Comparison of ENCODE assay signal across 8 cellular contexts in genomic region chr19:38850231-38850975, GRCh38. TPM values are rescaled to one million over a fixed set of nuclear protein-coding genes. Genes with fewer than 3 reads are reported as not detected.
DNase-seq lines count a peak whose midpoint lies in the region; ATAC-seq and TF ChIP-seq lines count a peak whose summit lies in the region.

No MANE protein-coding gene starts in this region.

- H3K9me2 ChIP-seq in SK-N-SH: no peaks in the 10 kb centered on the region

- H3K27ac ChIP-seq in SK-N-SH (ENCODE audit: low read depth in 2 of 2, low read length in 1 of 2): peak overlapping the region; percentile 97 to 99
- H3K27ac ChIP-seq in suprapubic skin: peak overlapping the region; percentile 99

- peak overlapping the region; percentile 93 for H3K4me2 ChIP-seq in SK-N-SH

- H3K36me3 ChIP-seq in SK-N-SH (replicated peaks in 1 of 2; ENCODE audit: control insufficient read depth in 1 of 2, insufficient read depth in 2 of 2, low read length in 1 of 2) (peaks cover 22 to 30% of the 10 kb centered on the region in 2 experiments), suprapubic skin (peaks cover 25% of the 10 kb centered on the region)

- peaks cover 38% of the 10 kb centered on the region for H4K20me1 ChIP-seq in SK-N-SH (ENCODE audit: insufficient read depth)

- no peak for TF ChIP-seq RAD21 in SK-N-SH (IDR thresholded peaks at IDR 0.05; ENCODE audit: low read length)

- CTCF ChIA-PET in GM10248 (lab: Yijun Ruan, JAX) (interaction anchor here (1.1 to 1.8 kb wide), 2 partner anchors 19 to 81 kb away, joined by 3 to 7 read pairs; no protein-coding TSS in a partner anchor), SK-N-SH (lab: Yijun Ruan, JAX) (interaction anchor here (1.1 to 3.3 kb wide), 5 partner anchors 13 to 448 kb away, joined by 3 to 15 read pairs (median 5); partner anchors contain the start of gene FAM98C)

- peaks cover 45% of the 10 kb centered on the region for H3K79me2 ChIP-seq in SK-N-SH (ENCODE audit: insufficient read depth)

- peaks cover 47 to 52% of the 10 kb centered on the region in 2 donors for H3K36me3 Mint-ChIP-seq in activated naive CD4-positive, alpha-beta T cell treated with anti-CD3 and anti-CD28 coated beads, Interleukin-2, amount 50 U/mL, for 72 hours

- POLR2A ChIA-PET in GM10248 (lab: Yijun Ruan, JAX): no interaction called here
- POLR2A ChIA-PET in SK-N-SH (lab: Yijun Ruan, JAX): interaction anchor here (1.1 to 1.9 kb wide), 2 partner anchors 10 to 13 kb away, joined by 3 to 10 read pairs; no protein-coding TSS in a partner anchor

- DNase-seq in GM10248 (ENCODE audit: extremely low spot score) (peak; percentile 93), NCI-H1092 (lab: John Stamatoyannopoulos, UW) (peak; percentile 99), SK-N-SH (peak; percentile 86), glomerular endothelial cell (ENCODE audit: extremely low read depth, low read depth, low spot score) (peak; percentile 100), nucleus accumbens (lab: John Stamatoyannopoulos, UW) (peak; percentile 99 to 100 (median 100)), suprapubic skin (ENCODE audit: low spot score in 2 of 2) (peak; percentile 100)
- peak; percentile 96 to 100 for DNase-seq in activated naive CD4-positive, alpha-beta T cell treated with anti-CD3 and anti-CD28 coated beads, Interleukin-2, amount 50 U/mL, for 72 hours (ENCODE audit: low spot score in 2 of 2)

- peak; percentile 71 for ATAC-seq in HG02610 (IDR thresholded peaks at IDR 0.05; ENCODE audit: unreplicated experiment)
- ATAC-seq in activated naive CD4-positive, alpha-beta T cell treated with anti-CD3 and anti-CD28 coated beads, Interleukin-2, amount 50 U/mL, for 72 hours: peak; percentile 82 to 83

- H3K9me3 ChIP-seq in SK-N-SH (no peaks in the 10 kb centered on the region), suprapubic skin (no peaks in the 10 kb centered on the region)

- peak overlapping the region; percentile 99 for H3K27ac Mint-ChIP-seq in activated naive CD4-positive, alpha-beta T cell treated with anti-CD3 and anti-CD28 coated beads, Interleukin-2, amount 50 U/mL, for 72 hours

- WGBS in SK-N-SH (ENCODE audit: low lambda C conversion rate): 2% methylated on average over 30 of the region's 38 CpGs
- 0% methylated on average over 26 of the region's 38 CpGs for WGBS in suprapubic skin

- H3K9me3 Mint-ChIP-seq in activated naive CD4-positive, alpha-beta T cell treated with anti-CD3 and anti-CD28 coated beads, Interleukin-2, amount 50 U/mL, for 72 hours: no peaks in the 10 kb centered on the region

- TF ChIP-seq EP300 in SK-N-SH (IDR thresholded peaks at IDR 0.05; ENCODE audit: borderline replicate concordance in 1 of 2, low read depth in 1 of 2, low read length in 1 of 2) (no peak; a peak in 2 of 4 replicates), suprapubic skin (IDR thresholded peaks at IDR 0.05) (no peak)

- peak in 1 of 2 donors; percentile 74 for TF ChIP-seq POLR2A in suprapubic skin (IDR thresholded peaks at IDR 0.05)

- H3F3A ChIP-seq in SK-N-SH (replicated peaks; ENCODE audit: insufficient read depth): peaks cover 20% of the 10 kb centered on the region

- no peak overlapping the region for H2AFZ ChIP-seq in SK-N-SH (ENCODE audit: low read depth)

- peaks cover 18 to 30% of the 10 kb centered on the region in 2 experiments; a peak in 1 of 4 replicates for H3K4me1 ChIP-seq in SK-N-SH (ENCODE audit: control insufficient read depth in 1 of 2, insufficient read depth in 2 of 2, low read depth in 1 of 2, low read length in 1 of 2)
- peaks cover 54% of the 10 kb centered on the region for H3K4me1 ChIP-seq in suprapubic skin

- H3K27me3 ChIP-seq in SK-N-SH (ENCODE audit: insufficient read depth) (no peaks in the 10 kb centered on the region), suprapubic skin (no peaks in the 10 kb centered on the region)

- TF ChIP-seq CTCF in GM10248 (IDR thresholded peaks at IDR 0.05; ENCODE audit: control extremely low read depth, extremely low read depth, low read depth, missing control alignments) (no peak), SK-N-SH (IDR thresholded peaks at IDR 0.05) (peak; percentile 29), suprapubic skin (IDR thresholded peaks at IDR 0.05) (peak in 1 of 2 donors; percentile 22)

- H3K4me3 ChIP-seq in SK-N-SH (ENCODE audit: low read depth in 2 of 2, low read length in 1 of 2) (peak overlapping the region; percentile 64 to 67), suprapubic skin (peak overlapping the region; percentile 95)

- peak overlapping the region; percentile 69; the same call in 1 of the 2 replicates for H3K9ac ChIP-seq in SK-N-SH

TF ChIP-seq in SK-N-SH, 30 proteins besides CTCF, POLR2A, EP300 and RAD21 (continues in another document):
- TF ChIP-seq NFIC (IDR thresholded peaks at IDR 0.05; ENCODE audit: borderline replicate concordance) (no peak), YY1 (IDR thresholded peaks at IDR 0.05; ENCODE audit: low read depth) (peak; percentile 70; the same call in 1 of the 2 replicates), GABPA (IDR thresholded peaks at IDR 0.05; ENCODE audit: low read depth) (peak; percentile 61), MXI1 (IDR thresholded peaks at IDR 0.05; ENCODE audit: low read depth, low read length) (peak; percentile 36; the same call in 1 of the 2 replicates), FOXJ3 (CRISPR knock-in tag; IDR thresholded peaks at IDR 0.05) (no peak), PBX3 (IDR thresholded peaks at IDR 0.05) (peak; percentile 75), GATA2 (CRISPR knock-in tag; IDR thresholded peaks at IDR 0.05) (peak; percentile 51; the same call in 1 of the 2 replicates), TAF1 (IDR thresholded peaks at IDR 0.05; ENCODE audit: borderline replicate concordance, low read depth, low read length) (peak; percentile 27; the same call in 1 of the 2 replicates), CHD2 (IDR thresholded peaks at IDR 0.05; ENCODE audit: low read length, partially characterized antibody) (no peak), RFX5 (IDR thresholded peaks at IDR 0.05; ENCODE audit: low read length) (peak; percentile 76), TEAD4 (IDR thresholded peaks at IDR 0.05; ENCODE audit: borderline replicate concordance, insufficient read depth) (no peak), ELF1 (IDR thresholded peaks at IDR 0.05) (0 out of 2 replicates have a peak, but pooled peaks have one; percentile 4)
- TF ChIP-seq, protein P1, sequence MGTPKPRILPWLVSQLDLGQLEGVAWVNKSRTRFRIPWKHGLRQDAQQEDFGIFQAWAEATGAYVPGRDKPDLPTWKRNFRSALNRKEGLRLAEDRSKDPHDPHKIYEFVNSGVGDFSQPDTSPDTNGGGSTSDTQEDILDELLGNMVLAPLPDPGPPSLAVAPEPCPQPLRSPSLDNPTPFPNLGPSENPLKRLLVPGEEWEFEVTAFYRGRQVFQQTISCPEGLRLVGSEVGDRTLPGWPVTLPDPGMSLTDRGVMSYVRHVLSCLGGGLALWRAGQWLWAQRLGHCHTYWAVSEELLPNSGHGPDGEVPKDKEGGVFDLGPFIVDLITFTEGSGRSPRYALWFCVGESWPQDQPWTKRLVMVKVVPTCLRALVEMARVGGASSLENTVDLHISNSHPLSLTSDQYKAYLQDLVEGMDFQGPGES (IDR thresholded peaks at IDR 0.05; ENCODE audit: low read depth, low read length): peak; percentile 83

RNA-seq across cellular contexts. Expression of gene HNRNPL, which starts 0.6 kb away (rescaled TPM):
- 249 and 280 TPM in 2 replicates for polyA plus RNA-seq in SK-N-SH (2012; rRNA removed)
- polyA plus RNA-seq in SK-N-SH (2012; cell fraction: cytosol; rRNA removed): 177 and 211 TPM in 2 replicates
- polyA plus RNA-seq in SK-N-SH (2012; cell fraction: nucleus; rRNA removed): 330 and 355 TPM in 2 replicates
- 100 to 1,000 TPM; 658 to 720 TPM for total RNA-seq in activated naive CD4-positive, alpha-beta T cell treated with anti-CD3 and anti-CD28 coated beads, Interleukin-2, amount 50 U/mL, for 72 hours
- total RNA-seq in glomerular endothelial cell: 218 and 237 TPM in 2 replicates
- 100 to 1,000 TPM; 178 to 227 (median 200) TPM for total RNA-seq in suprapubic skin

RNA-seq across cellular contexts. Expression of gene ECH1, which starts 18.8 kb away (rescaled TPM):
- 169 and 211 TPM in 2 replicates for polyA plus RNA-seq in SK-N-SH (2012; rRNA removed)
- 138 and 164 TPM in 2 replicates for polyA plus RNA-seq in SK-N-SH (2012; cell fraction: cytosol; rRNA removed)
- 133 and 154 TPM in 2 replicates for polyA plus RNA-seq in SK-N-SH (2012; cell fraction: nucleus; rRNA removed)
- total RNA-seq in activated naive CD4-positive, alpha-beta T cell treated with anti-CD3 and anti-CD28 coated beads, Interleukin-2, amount 50 U/mL, for 72 hours: 100 to 1,000 TPM; 129 to 170 TPM
- total RNA-seq in glomerular endothelial cell: 48.6 and 52.1 TPM in 2 replicates
- 100 to 1,000 TPM in 1 of 4 donors, 10 to 100 TPM in 3; 77.6 to 250 (median 86.4) TPM for total RNA-seq in suprapubic skin

RNA-seq across cellular contexts. Expression of gene RINL, which starts 27.7 kb away (rescaled TPM):
- polyA plus RNA-seq in SK-N-SH (2012; rRNA removed): 3.8 and 4.0 TPM in 2 replicates
- 2.4 and 3.4 TPM in 2 replicates for polyA plus RNA-seq in SK-N-SH (2012; cell fraction: cytosol; rRNA removed)
- 3.9 and 4.6 TPM in 2 replicates for polyA plus RNA-seq in SK-N-SH (2012; cell fraction: nucleus; rRNA removed)
- total RNA-seq in activated naive CD4-positive, alpha-beta T cell treated with anti-CD3 and anti-CD28 coated beads, Interleukin-2, amount 50 U/mL, for 72 hours: 100 to 1,000 TPM; 105 to 137 TPM
- total RNA-seq in glomerular endothelial cell (3.3 and 5.8 TPM in 2 replicates), suprapubic skin (10 to 100 TPM in 2 of 4 donors, 1 to 10 TPM in 2; 5.1 to 17.2 (median 9.2) TPM)

RNA-seq across cellular contexts. Expression of gene LGALS4, which starts 37.7 kb away (rescaled TPM):
- 0.21 and 0.58 TPM in 2 replicates for polyA plus RNA-seq in SK-N-SH (2012; rRNA removed)
- polyA plus RNA-seq in SK-N-SH (2012; cell fraction: cytosol; rRNA removed): 0.03 TPM in 1 of 2 replicates, not detected in the other
- 1.0 and 2.4 TPM in 2 replicates for polyA plus RNA-seq in SK-N-SH (2012; cell fraction: nucleus; rRNA removed)
- under 1 TPM; 0.59 to 0.66 TPM for total RNA-seq in activated naive CD4-positive, alpha-beta T cell treated with anti-CD3 and anti-CD28 coated beads, Interleukin-2, amount 50 U/mL, for 72 hours
- total RNA-seq in glomerular endothelial cell (0.47 TPM in 1 of 2 replicates, not detected in the other), suprapubic skin (1 to 10 TPM in 3 of 4 donors, under 1 TPM in 1; 0.39 to 8.2 (median 1.6) TPM)

RNA-seq across cellular contexts. Expression of gene SIRT2, which starts 49.0 kb away (rescaled TPM):
- polyA plus RNA-seq in SK-N-SH (2012; rRNA removed): 37.9 and 39.3 TPM in 2 replicates
- polyA plus RNA-seq in SK-N-SH (2012; cell fraction: cytosol; rRNA removed): 17.9 and 27.7 TPM in 2 replicates
- 86.3 and 93.6 TPM in 2 replicates for polyA plus RNA-seq in SK-N-SH (2012; cell fraction: nucleus; rRNA removed)
- total RNA-seq in activated naive CD4-positive, alpha-beta T cell treated with anti-CD3 and anti-CD28 coated beads, Interleukin-2, amount 50 U/mL, for 72 hours: 10 to 100 TPM; 31.5 to 46.0 TPM
- 96.2 and 101 TPM in 2 replicates for total RNA-seq in glomerular endothelial cell
- 100 to 1,000 TPM in 1 of 4 donors, 10 to 100 TPM in 3; 90.4 to 100 (median 96.2) TPM for total RNA-seq in suprapubic skin

Comparison
In these comparisons a context has a peak if more than half of its experiments do, and no peak if none do; other contexts are left out.
1. Peak in every context shown above with its lines: DNase-seq, ATAC-seq, H3K4me3 ChIP-seq and H3K27ac ChIP-seq.
2. RNA of gene RINL, which starts 27.7 kb away (total RNA-seq): 105 to 137 TPM in activated naive CD4-positive, alpha-beta T cell treated with anti-CD3 and anti-CD28 coated beads, Interleukin-2, amount 50 U/mL, for 72 hours; 5.1 to 17.2 TPM in suprapubic skin and 3.3 to 5.8 TPM in glomerular endothelial cell; every median in the first group is over 4 times any median in the second.